In genomic region chr18:58893388-58894099, GRCh38 we compare ENCODE assay signal across 1 cellular context.
TF ChIP-seq lines count a peak whose summit lies in the region.

No MANE protein-coding gene starts in this region.

TF ChIP-seq in HepG2, 621 proteins besides CTCF, POLR2A, EP300 and RAD21 (continued from another document):
- TF ChIP-seq, protein P1, sequence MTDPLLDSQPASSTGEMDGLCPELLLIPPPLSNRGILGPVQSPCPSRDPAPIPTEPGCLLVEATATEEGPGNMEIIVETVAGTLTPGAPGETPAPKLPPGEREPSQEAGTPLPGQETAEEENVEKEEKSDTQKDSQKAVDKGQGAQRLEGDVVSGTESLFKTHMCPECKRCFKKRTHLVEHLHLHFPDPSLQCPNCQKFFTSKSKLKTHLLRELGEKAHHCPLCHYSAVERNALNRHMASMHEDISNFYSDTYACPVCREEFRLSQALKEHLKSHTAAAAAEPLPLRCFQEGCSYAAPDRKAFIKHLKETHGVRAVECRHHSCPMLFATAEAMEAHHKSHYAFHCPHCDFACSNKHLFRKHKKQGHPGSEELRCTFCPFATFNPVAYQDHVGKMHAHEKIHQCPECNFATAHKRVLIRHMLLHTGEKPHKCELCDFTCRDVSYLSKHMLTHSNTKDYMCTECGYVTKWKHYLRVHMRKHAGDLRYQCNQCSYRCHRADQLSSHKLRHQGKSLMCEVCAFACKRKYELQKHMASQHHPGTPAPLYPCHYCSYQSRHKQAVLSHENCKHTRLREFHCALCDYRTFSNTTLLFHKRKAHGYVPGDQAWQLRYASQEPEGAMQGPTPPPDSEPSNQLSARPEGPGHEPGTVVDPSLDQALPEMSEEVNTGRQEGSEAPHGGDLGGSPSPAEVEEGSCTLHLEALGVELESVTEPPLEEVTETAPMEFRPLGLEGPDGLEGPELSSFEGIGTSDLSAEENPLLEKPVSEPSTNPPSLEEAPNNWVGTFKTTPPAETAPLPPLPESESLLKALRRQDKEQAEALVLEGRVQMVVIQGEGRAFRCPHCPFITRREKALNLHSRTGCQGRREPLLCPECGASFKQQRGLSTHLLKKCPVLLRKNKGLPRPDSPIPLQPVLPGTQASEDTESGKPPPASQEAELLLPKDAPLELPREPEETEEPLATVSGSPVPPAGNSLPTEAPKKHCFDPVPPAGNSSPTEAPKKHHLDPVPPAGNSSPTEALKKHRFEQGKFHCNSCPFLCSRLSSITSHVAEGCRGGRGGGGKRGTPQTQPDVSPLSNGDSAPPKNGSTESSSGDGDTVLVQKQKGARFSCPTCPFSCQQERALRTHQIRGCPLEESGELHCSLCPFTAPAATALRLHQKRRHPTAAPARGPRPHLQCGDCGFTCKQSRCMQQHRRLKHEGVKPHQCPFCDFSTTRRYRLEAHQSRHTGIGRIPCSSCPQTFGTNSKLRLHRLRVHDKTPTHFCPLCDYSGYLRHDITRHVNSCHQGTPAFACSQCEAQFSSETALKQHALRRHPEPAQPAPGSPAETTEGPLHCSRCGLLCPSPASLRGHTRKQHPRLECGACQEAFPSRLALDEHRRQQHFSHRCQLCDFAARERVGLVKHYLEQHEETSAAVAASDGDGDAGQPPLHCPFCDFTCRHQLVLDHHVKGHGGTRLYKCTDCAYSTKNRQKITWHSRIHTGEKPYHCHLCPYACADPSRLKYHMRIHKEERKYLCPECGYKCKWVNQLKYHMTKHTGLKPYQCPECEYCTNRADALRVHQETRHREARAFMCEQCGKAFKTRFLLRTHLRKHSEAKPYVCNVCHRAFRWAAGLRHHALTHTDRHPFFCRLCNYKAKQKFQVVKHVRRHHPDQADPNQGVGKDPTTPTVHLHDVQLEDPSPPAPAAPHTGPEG (CRISPR knock-in tag; IDR thresholded peaks at IDR 0.05): no peak
- no peak for TF ChIP-seq NR2F6 (IDR thresholded peaks at IDR 0.05)
- TF ChIP-seq NR2F6 (CRISPR knock-in tag; IDR thresholded peaks at IDR 0.05): no peak
- TF ChIP-seq ZNF282 (IDR thresholded peaks at IDR 0.05; ENCODE audit: partially characterized antibody): no peak
- TF ChIP-seq BHLHE40 (IDR thresholded peaks at IDR 0.05; ENCODE audit: low read length): no peak
- no peak for TF ChIP-seq SNAPC4 (CRISPR knock-in tag; IDR thresholded peaks at IDR 0.05)
- TF ChIP-seq ZNF510 (CRISPR knock-in tag; IDR thresholded peaks at IDR 0.05; ENCODE audit: low read depth): no peak
- TF ChIP-seq, protein P2, sequence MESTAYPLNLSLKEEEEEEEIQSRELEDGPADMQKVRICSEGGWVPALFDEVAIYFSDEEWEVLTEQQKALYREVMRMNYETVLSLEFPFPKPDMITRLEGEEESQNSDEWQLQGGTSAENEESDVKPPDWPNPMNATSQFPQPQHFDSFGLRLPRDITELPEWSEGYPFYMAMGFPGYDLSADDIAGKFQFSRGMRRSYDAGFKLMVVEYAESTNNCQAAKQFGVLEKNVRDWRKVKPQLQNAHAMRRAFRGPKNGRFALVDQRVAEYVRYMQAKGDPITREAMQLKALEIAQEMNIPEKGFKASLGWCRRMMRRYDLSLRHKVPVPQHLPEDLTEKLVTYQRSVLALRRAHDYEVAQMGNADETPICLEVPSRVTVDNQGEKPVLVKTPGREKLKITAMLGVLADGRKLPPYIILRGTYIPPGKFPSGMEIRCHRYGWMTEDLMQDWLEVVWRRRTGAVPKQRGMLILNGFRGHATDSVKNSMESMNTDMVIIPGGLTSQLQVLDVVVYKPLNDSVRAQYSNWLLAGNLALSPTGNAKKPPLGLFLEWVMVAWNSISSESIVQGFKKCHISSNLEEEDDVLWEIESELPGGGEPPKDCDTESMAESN (CRISPR knock-in tag; conservative IDR thresholded peaks at IDR 0.05): no peak
- no peak for TF ChIP-seq ZNF605 (CRISPR knock-in tag; IDR thresholded peaks at IDR 0.05)
- no peak for TF ChIP-seq CREB3 (CRISPR knock-in tag; IDR thresholded peaks at IDR 0.05)
- no peak for TF ChIP-seq ZNF720 (CRISPR knock-in tag; IDR thresholded peaks at IDR 0.05)
- TF ChIP-seq CHD2 (IDR thresholded peaks at IDR 0.05; ENCODE audit: low read depth, low read length): no peak
- TF ChIP-seq FOXC1 (CRISPR knock-in tag; IDR thresholded peaks at IDR 0.05; ENCODE audit: borderline replicate concordance): no peak
- no peak for TF ChIP-seq ZNF180 (CRISPR knock-in tag; IDR thresholded peaks at IDR 0.05; ENCODE audit: borderline replicate concordance, low read depth)
